Comparison of ENCODE assay signal across 8 cellular contexts in the genomic region with DNA sequence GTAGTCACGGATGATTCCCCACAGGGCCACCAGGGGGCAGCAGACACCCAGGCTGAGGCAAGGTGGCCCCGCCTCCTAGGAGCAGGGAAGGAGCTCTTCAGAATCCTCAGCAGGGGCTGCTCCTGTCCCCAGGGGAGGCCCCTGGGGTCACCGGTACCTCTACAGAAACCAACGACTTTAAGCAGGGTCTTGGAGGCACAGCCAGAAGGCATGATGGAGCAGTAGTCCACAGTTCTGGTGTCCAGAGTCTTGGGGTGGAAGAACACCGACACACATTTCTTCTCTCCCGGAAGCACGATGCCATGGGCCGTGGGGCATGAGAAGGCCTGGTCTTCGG. TPM values are rescaled to one million over a fixed set of nuclear protein-coding genes. Genes with fewer than 3 reads are reported as not detected.
DNase-seq lines count a peak whose midpoint lies in the region; ATAC-seq, FAIRE-seq and TF ChIP-seq lines count a peak whose summit lies in the region.

No MANE protein-coding gene starts in this region.

- TF ChIP-seq POLR2A in suprapubic skin (IDR thresholded peaks at IDR 0.05), result no peak

- no peaks in the 10 kb centered on the region for H3K36me3 ChIP-seq in suprapubic skin

- no peak for TF ChIP-seq EP300 in suprapubic skin (IDR thresholded peaks at IDR 0.05)

- no peak overlapping the region for H3K4me3 ChIP-seq in Jurkat, Clone E6-1 (ENCODE audit: low read length)
- H3K4me3 ChIP-seq in fibroblast of villous mesenchyme (ENCODE audit: low read depth, low read length), result no peak overlapping the region
- H3K4me3 ChIP-seq in suprapubic skin, result no peak overlapping the region

- TF ChIP-seq CTCF in C4-2B (conservative IDR thresholded peaks at IDR 0.05) (peak; percentile 93), fibroblast of villous mesenchyme (IDR thresholded peaks at IDR 0.05; ENCODE audit: insufficient read depth, low read depth, low read length) (peak; percentile 93), suprapubic skin (IDR thresholded peaks at IDR 0.05) (peak; percentile 92 to 97)

- FAIRE-seq in RCC 7860 (lab: Jason Lieb, UNC), result no peak

- WGBS in suprapubic skin, result no CpG with 5 or more reads among the region's 9 CpGs

- DNase-seq in Jurkat, Clone E6-1 (ENCODE audit: low read depth, low spot score), result peak; percentile 49
- DNase-seq in RCC 7860 (ENCODE audit: low spot score) (peak; percentile 58), activated T-helper 1 cell treated with Interleukin-2 at 50 U/mL for 16 hours (ENCODE audit: low read depth) (peak; percentile 58), fibroblast of villous mesenchyme (ENCODE audit: low read depth) (peak; percentile 74), occipital lobe (lab: John Stamatoyannopoulos, UW) (peak; percentile 72), suprapubic skin (ENCODE audit: low spot score in 2 of 2) (peak in 1 of 2 donors; percentile 80)

- no peaks in the 10 kb centered on the region for H3K4me1 ChIP-seq in suprapubic skin

- peaks cover 35% of the 10 kb centered on the region for H3K27me3 ChIP-seq in suprapubic skin

- peak; percentile 65 for ATAC-seq in GM19397 (IDR thresholded peaks at IDR 0.05; ENCODE audit: unreplicated experiment)

- H3K9me3 ChIP-seq in suprapubic skin, result no peaks in the 10 kb centered on the region

- H3K27ac ChIP-seq in C4-2B, result no peak overlapping the region
- no peak overlapping the region for H3K27ac ChIP-seq in suprapubic skin

RNA-seq across cellular contexts. Expression of a gene that starts 11.5 kb away (rescaled TPM):
- not detected for polyA plus RNA-seq in Jurkat, Clone E6-1 (2012; ENCODE audit: insufficient read depth, insufficient read length)
- total RNA-seq in fibroblast of villous mesenchyme (not detected in 2 replicates), occipital lobe (0.16 TPM), suprapubic skin (not detected)

RNA-seq across cellular contexts. Expression of a gene that starts 30.9 kb away (rescaled TPM):
- not detected for polyA plus RNA-seq in Jurkat, Clone E6-1 (2012; ENCODE audit: insufficient read depth, insufficient read length)
- total RNA-seq in fibroblast of villous mesenchyme (not detected in 2 replicates), occipital lobe (0.16 TPM), suprapubic skin (under 1 TPM in 2 of 4 donors, not detected in 2; 0.23 to 0.30 TPM)

RNA-seq across cellular contexts. Expression of a gene that starts 36.6 kb away (rescaled TPM):
- not detected for polyA plus RNA-seq in Jurkat, Clone E6-1 (2012; ENCODE audit: insufficient read depth, insufficient read length)
- total RNA-seq in fibroblast of villous mesenchyme, result 1.3 TPM in 1 of 2 replicates, not detected in the other
- total RNA-seq in occipital lobe, result not detected
- total RNA-seq in suprapubic skin, result not detected

RNA-seq across cellular contexts. Expression of a gene that starts 44.8 kb away (rescaled TPM):
- not detected for polyA plus RNA-seq in Jurkat, Clone E6-1 (2012; ENCODE audit: insufficient read depth, insufficient read length)
- total RNA-seq in fibroblast of villous mesenchyme (not detected in 2 replicates), occipital lobe (not detected), suprapubic skin (not detected)
